Comparison of ENCODE assay signal across 20 cellular contexts in genomic region chr20:36904690-36905089, GRCh38. TPM values are rescaled to one million over a fixed set of nuclear protein-coding genes. Genes with fewer than 3 reads are reported as not detected.
DNase-seq lines count a peak whose midpoint lies in the region; ATAC-seq and TF ChIP-seq lines count a peak whose summit lies in the region.
"Had no signal": no experiment of that assay in that cellular context is flagged by ENCODE, and none has a peak within 500 bp of the region (broad histone marks: within the 10 kb centered on the region; RNA-seq: fewer than 3 reads in every experiment).

No MANE protein-coding gene starts in this region.

- H3K27ac Mint-ChIP-seq in stimulated activated naive CD8-positive, alpha-beta T cell treated with anti-CD3 and anti-CD28 coated beads, Interleukin-15, Interleukin-2, amounts not matched to agents 100 ng/mL and 50 ng/mL, for 24 hours: peak overlapping the region; percentile 79
- H3K27ac Mint-ChIP-seq in activated B cell treated with CpG ODN at 0.5 μM for 24 hours: peak overlapping the region; percentile 18
- H3K27ac Mint-ChIP-seq in activated naive CD8-positive, alpha-beta T cell treated with anti-CD3 and anti-CD28 coated beads, Interleukin-2, amount 50 U/mL, for 24 hours: peak overlapping the region; percentile 81
- H3K27ac Mint-ChIP-seq: dendritic cell treated with granulocyte-macrophage colony-stimulating factor and Interleukin-4, amounts not matched to agents 40 ng/mL and 50 ng/mL, for 4 days; GM23338 had no signal

- POLR2A ChIA-PET in activated B cell treated with CpG ODN at 0.5 μM for 24 hours (lab: Charles Lee): interaction anchor here (0.7 kb wide), 1 partner anchor 55 kb away, joined by 4 read pairs; no protein-coding TSS in a partner anchor

- H3K4me3 Mint-ChIP-seq in stimulated activated naive CD8-positive, alpha-beta T cell treated with anti-CD3 and anti-CD28 coated beads, Interleukin-15, Interleukin-2, amounts not matched to agents 100 ng/mL and 50 ng/mL, for 24 hours: no peak overlapping the region
- no peak overlapping the region for H3K4me3 Mint-ChIP-seq in activated B cell treated with CpG ODN at 0.5 μM for 24 hours
- no peak overlapping the region for H3K4me3 Mint-ChIP-seq in activated naive CD8-positive, alpha-beta T cell treated with anti-CD3 and anti-CD28 coated beads, Interleukin-2, amount 50 U/mL, for 24 hours
- H3K4me3 Mint-ChIP-seq: dendritic cell treated with granulocyte-macrophage colony-stimulating factor and Interleukin-4, amounts not matched to agents 40 ng/mL and 50 ng/mL, for 4 days; GM23338 had no signal

- H3K36me3 Mint-ChIP-seq in stimulated activated naive CD8-positive, alpha-beta T cell treated with anti-CD3 and anti-CD28 coated beads, Interleukin-15, Interleukin-2, amounts not matched to agents 100 ng/mL and 50 ng/mL, for 24 hours (ENCODE audit: low read depth): peaks cover 41% of the 10 kb centered on the region
- peaks cover 28% of the 10 kb centered on the region for H3K36me3 Mint-ChIP-seq in activated B cell treated with CpG ODN at 0.5 μM for 24 hours (ENCODE audit: low read depth)
- peaks cover 22% of the 10 kb centered on the region for H3K36me3 Mint-ChIP-seq in activated naive CD8-positive, alpha-beta T cell treated with anti-CD3 and anti-CD28 coated beads, Interleukin-2, amount 50 U/mL, for 24 hours (ENCODE audit: low read depth)

- no peak for DNase-seq in stimulated activated naive CD8-positive, alpha-beta T cell treated with anti-CD3 and anti-CD28 coated beads, Interleukin-15, Interleukin-2, amounts not matched to agents 100 U/mL and 50 U/mL, for 24 hours
- no peak for DNase-seq in activated B cell treated with CpG ODN at 0.5 μM for 24 hours
- no peak for DNase-seq in activated naive CD8-positive, alpha-beta T cell treated with anti-CD3 and anti-CD28 coated beads, Interleukin-2, amount 50 U/mL, for 24 hours
- DNase-seq in stimulated activated CD8-positive, alpha-beta memory T cell treated with anti-CD3 and anti-CD28 coated beads, Interleukin-4, amount 100 ng/mL, for 48 hours: no peak
- DNase-seq: C1 segment of cervical spinal cord; central memory CD4-positive, alpha-beta T cell; foreskin melanocyte; heart right ventricle; Karpas-422; NCI-H1436; NCI-H446; NCI-H774 had no signal

- ATAC-seq in stimulated activated naive CD8-positive, alpha-beta T cell treated with anti-CD3 and anti-CD28 coated beads, Interleukin-15, Interleukin-2, amounts not matched to agents 100 U/mL and 50 U/mL, for 24 hours: no peak
- ATAC-seq in activated B cell treated with CpG ODN at 0.5 μM for 24 hours (ENCODE audit: low read depth): no peak
- ATAC-seq in activated naive CD8-positive, alpha-beta T cell treated with anti-CD3 and anti-CD28 coated beads, Interleukin-2, amount 50 U/mL, for 24 hours: no peak
- no peak for ATAC-seq in GM21723 (IDR thresholded peaks at IDR 0.05; ENCODE audit: unreplicated experiment)
- ATAC-seq in HG03175 (IDR thresholded peaks at IDR 0.05; ENCODE audit: unreplicated experiment): no peak
- ATAC-seq: GM23338, heart right ventricle had no signal

- H3K9me3 Mint-ChIP-seq in stimulated activated naive CD8-positive, alpha-beta T cell treated with anti-CD3 and anti-CD28 coated beads, Interleukin-15, Interleukin-2, amounts not matched to agents 100 ng/mL and 50 ng/mL, for 24 hours: no peaks in the 10 kb centered on the region
- no peaks in the 10 kb centered on the region for H3K9me3 Mint-ChIP-seq in activated B cell treated with CpG ODN at 0.5 μM for 24 hours
- no peaks in the 10 kb centered on the region for H3K9me3 Mint-ChIP-seq in activated naive CD8-positive, alpha-beta T cell treated with anti-CD3 and anti-CD28 coated beads, Interleukin-2, amount 50 U/mL, for 24 hours
- H3K9me3 Mint-ChIP-seq: dendritic cell treated with granulocyte-macrophage colony-stimulating factor and Interleukin-4, amounts not matched to agents 40 ng/mL and 50 ng/mL, for 4 days; GM23338 had no signal

- CTCF ChIA-PET in activated B cell treated with CpG ODN at 0.5 μM for 24 hours (lab: Charles Lee): no interaction called here

- H3K4me1 Mint-ChIP-seq in stimulated activated naive CD8-positive, alpha-beta T cell treated with anti-CD3 and anti-CD28 coated beads, Interleukin-15, Interleukin-2, amounts not matched to agents 100 ng/mL and 50 ng/mL, for 24 hours (ENCODE audit: low read depth): peaks cover 10% of the 10 kb centered on the region
- peaks cover 9% of the 10 kb centered on the region for H3K4me1 Mint-ChIP-seq in activated B cell treated with CpG ODN at 0.5 μM for 24 hours
- peaks cover 9% of the 10 kb centered on the region for H3K4me1 Mint-ChIP-seq in activated naive CD8-positive, alpha-beta T cell treated with anti-CD3 and anti-CD28 coated beads, Interleukin-2, amount 50 U/mL, for 24 hours
- H3K4me1 Mint-ChIP-seq: GM23338 had no signal

- intact Hi-C loops in activated B cell treated with CpG ODN at 0.5 μM for 24 hours (cut with micrococcal nuclease): no loop called here

- H3K27me3 Mint-ChIP-seq in stimulated activated naive CD8-positive, alpha-beta T cell treated with anti-CD3 and anti-CD28 coated beads, Interleukin-15, Interleukin-2, amounts not matched to agents 100 ng/mL and 50 ng/mL, for 24 hours: no peaks in the 10 kb centered on the region
- no peaks in the 10 kb centered on the region for H3K27me3 Mint-ChIP-seq in activated B cell treated with CpG ODN at 0.5 μM for 24 hours
- H3K27me3 Mint-ChIP-seq in activated naive CD8-positive, alpha-beta T cell treated with anti-CD3 and anti-CD28 coated beads, Interleukin-2, amount 50 U/mL, for 24 hours: no peaks in the 10 kb centered on the region
- H3K27me3 Mint-ChIP-seq: dendritic cell treated with granulocyte-macrophage colony-stimulating factor and Interleukin-4, amounts not matched to agents 40 ng/mL and 50 ng/mL, for 4 days had no signal

- no peak for TF ChIP-seq CTCF in activated B cell treated with CpG ODN at 0.5 μM for 24 hours (IDR thresholded peaks at IDR 0.05)

RNA-seq across cellular contexts. Expression of gene TLDC2, which starts 28.8 kb away (rescaled TPM):
- total RNA-seq in activated B cell treated with CpG ODN at 0.5 μM for 24 hours: not detected in 2 replicates
- total RNA-seq: Daoy; heart right ventricle; SJSA1; T-helper 1 cell treated with Interleukin-12 subunit alpha and Interleukin-12 subunit beta and Interleukin-4 antibody, amounts not matched to agents 30 ng/mL and 1 ng/mL, for 36 hours had no signal

RNA-seq across cellular contexts. Expression of gene SAMHD1, which starts 46.8 kb away (rescaled TPM):
- total RNA-seq in activated B cell treated with CpG ODN at 0.5 μM for 24 hours: 15.1 and 16.4 TPM in 2 replicates

Comparison
In these comparisons a context has a peak if more than half of its experiments do, and no peak if none do; other contexts are left out.
1. H3K27ac Mint-ChIP-seq: peak in every context shown above with its lines; median percentile 81 in activated naive CD8-positive, alpha-beta T cell treated with anti-CD3 and anti-CD28 coated beads, Interleukin-2, amount 50 U/mL, for 24 hours; 79 in stimulated activated naive CD8-positive, alpha-beta T cell treated with anti-CD3 and anti-CD28 coated beads, Interleukin-15, Interleukin-2, amounts not matched to agents 100 ng/mL and 50 ng/mL, for 24 hours; 18 in activated B cell treated with CpG ODN at 0.5 μM for 24 hours.